8 cellular contexts compared by ENCODE assay signal in the genomic region with DNA sequence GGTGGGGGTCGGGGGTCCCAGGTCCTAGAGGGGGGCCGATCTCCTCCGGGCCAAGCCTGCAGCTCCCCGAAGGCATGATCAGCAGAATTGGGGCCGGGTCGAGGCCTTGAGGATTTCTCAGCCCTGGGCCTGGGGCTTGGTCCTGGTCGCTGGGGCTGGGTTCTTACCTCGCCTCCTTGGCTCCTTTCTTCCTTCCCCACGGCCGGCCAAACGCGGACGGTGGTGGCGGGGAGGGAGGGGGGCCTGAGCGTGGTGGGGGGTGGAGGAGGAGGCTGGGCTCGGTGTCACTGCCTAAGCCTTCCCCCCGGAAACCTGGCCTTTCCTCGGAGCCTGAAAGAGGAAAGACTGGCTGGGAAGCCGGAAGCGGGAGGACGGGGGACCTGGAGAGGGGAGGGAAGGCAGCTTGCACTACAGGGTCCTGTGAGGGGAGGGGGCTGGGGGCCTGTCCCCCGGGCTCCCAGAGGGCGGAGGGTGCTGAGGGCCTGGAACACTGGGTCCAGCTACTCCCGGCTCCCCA. TPM values are rescaled to one million over a fixed set of nuclear protein-coding genes. Genes with fewer than 3 reads are reported as not detected.
DNase-seq lines count a peak whose midpoint lies in the region; ATAC-seq and TF ChIP-seq lines count a peak whose summit lies in the region.

A gene with protein sequence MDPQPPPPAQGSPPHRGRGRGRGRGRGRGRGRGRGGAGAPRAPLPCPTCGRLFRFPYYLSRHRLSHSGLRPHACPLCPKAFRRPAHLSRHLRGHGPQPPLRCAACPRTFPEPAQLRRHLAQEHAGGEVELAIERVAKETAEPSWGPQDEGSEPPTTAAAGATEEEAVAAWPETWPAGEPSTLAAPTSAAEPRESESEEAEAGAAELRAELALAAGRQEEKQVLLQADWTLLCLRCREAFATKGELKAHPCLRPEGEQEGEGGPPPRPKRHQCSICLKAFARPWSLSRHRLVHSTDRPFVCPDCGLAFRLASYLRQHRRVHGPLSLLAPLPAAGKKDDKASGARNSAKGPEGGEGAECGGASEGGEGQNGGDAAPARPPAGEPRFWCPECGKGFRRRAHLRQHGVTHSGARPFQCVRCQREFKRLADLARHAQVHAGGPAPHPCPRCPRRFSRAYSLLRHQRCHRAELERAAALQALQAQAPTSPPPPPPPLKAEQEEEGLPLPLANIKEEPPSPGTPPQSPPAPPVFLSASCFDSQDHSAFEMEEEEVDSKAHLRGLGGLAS (minus strand): TSS at position 221 of the 517 bp plus-strand sequence. CDS start 1,209 bp downstream, outside the sequence.

- DNase-seq in CD8-positive, alpha-beta T cell, result peak; percentile 39 to 81 (median 70)
- DNase-seq in NCI-H460 (ENCODE audit: extremely low read depth, low read depth) (peak; percentile 72), coronary artery (ENCODE audit: low spot score) (peak; percentile 89), left lobe of liver (ENCODE audit: low spot score) (peak; percentile 77)
- peak; percentile 89 for DNase-seq in activated CD4-positive, alpha-beta T cell treated with anti-CD3 and anti-CD28 coated beads for 36 hours
- peak; percentile 59 to 81 (median 76) for DNase-seq in stimulated activated CD4-positive, alpha-beta T cell treated with anti-CD3 and anti-CD28 coated beads, Interleukin-1b, Interleukin-23, amount 100 ng/mL, for 24 hours (ENCODE audit: low read depth in 4 of 4, low spot score in 1 of 4)

- POLR2A ChIA-PET in CD8-positive, alpha-beta T cell (lab: Charles Lee), result interaction anchor here (0.6 to 2.0 kb wide), 4 partner anchors 19 to 302 kb away, joined by 3 to 10 read pairs (median 3); a partner anchor contains a TSS
- POLR2A ChIA-PET in activated CD4-positive, alpha-beta T cell treated with anti-CD3 and anti-CD28 coated beads for 36 hours (lab: Charles Lee), result interaction anchor here (2.0 kb wide), 1 partner anchor 19 kb away, joined by 6 read pairs; a partner anchor contains a TSS

- no peak for TF ChIP-seq CTCF in CD8-positive, alpha-beta T cell (IDR thresholded peaks at IDR 0.05)
- TF ChIP-seq CTCF in coronary artery (IDR thresholded peaks at IDR 0.05), result no peak

- H3K27me3 Mint-ChIP-seq in CD8-positive, alpha-beta T cell (ENCODE audit: low read depth), result no peaks in the 10 kb centered on the region
- no peaks in the 10 kb centered on the region for H3K27me3 Mint-ChIP-seq in activated CD4-positive, alpha-beta T cell treated with anti-CD3 and anti-CD28 coated beads for 36 hours

- H3K27ac ChIP-seq in CD8-positive, alpha-beta T cell (ENCODE audit: low read depth, low read length), result peak within 1 kb of the TSS; percentile 67
- H3K27ac ChIP-seq in coronary artery, result peak within 1 kb of the TSS; percentile 93 to 95

- H3K9me3 ChIP-seq in CD8-positive, alpha-beta T cell (ENCODE audit: low read length), result no peaks in the 10 kb centered on the region

- ATAC-seq in CD8-positive, alpha-beta T cell, result peak; percentile 71
- peak; percentile 64 for ATAC-seq in HG02759 (IDR thresholded peaks at IDR 0.05; ENCODE audit: unreplicated experiment)
- peak; percentile 79 for ATAC-seq in activated CD4-positive, alpha-beta T cell treated with anti-CD3 and anti-CD28 coated beads for 36 hours
- ATAC-seq in left lobe of liver, result peak; percentile 78
- no peak for ATAC-seq in GM19395 (IDR thresholded peaks at IDR 0.05; ENCODE audit: unreplicated experiment)

- peak within 1 kb of the TSS; percentile 91 for H3K4me3 Mint-ChIP-seq in CD8-positive, alpha-beta T cell
- peak within 1 kb of the TSS; percentile 83 for H3K4me3 Mint-ChIP-seq in activated CD4-positive, alpha-beta T cell treated with anti-CD3 and anti-CD28 coated beads for 36 hours

- H3K36me3 Mint-ChIP-seq in CD8-positive, alpha-beta T cell, result peaks cover 16% of the 10 kb centered on the region
- peaks cover 19% of the 10 kb centered on the region for H3K36me3 Mint-ChIP-seq in activated CD4-positive, alpha-beta T cell treated with anti-CD3 and anti-CD28 coated beads for 36 hours (ENCODE audit: low read depth)

- intact Hi-C loops in CD8-positive, alpha-beta T cell (cut with DNase I, micrococcal nuclease), result loop anchor here (1.0 to 2.0 kb wide), 6 partner anchors 18 to 95 kb away; a partner anchor contains a TSS
- intact Hi-C loops in activated CD4-positive, alpha-beta T cell treated with anti-CD3 and anti-CD28 coated beads for 36 hours (cut with DNase I, micrococcal nuclease), result loop anchor here (1.0 to 5.0 kb wide), 9 partner anchors 18 to 195 kb away; a partner anchor contains a TSS

- H3K27ac Mint-ChIP-seq in CD8-positive, alpha-beta T cell, result peak within 1 kb of the TSS; percentile 93
- H3K27ac Mint-ChIP-seq in activated CD4-positive, alpha-beta T cell treated with anti-CD3 and anti-CD28 coated beads for 36 hours, result peak within 1 kb of the TSS; percentile 78

- H3K9me3 Mint-ChIP-seq in CD8-positive, alpha-beta T cell, result no peaks in the 10 kb centered on the region
- no peaks in the 10 kb centered on the region for H3K9me3 Mint-ChIP-seq in activated CD4-positive, alpha-beta T cell treated with anti-CD3 and anti-CD28 coated beads for 36 hours (ENCODE audit: low read depth)

- H3K4me1 Mint-ChIP-seq in CD8-positive, alpha-beta T cell (ENCODE audit: low read depth), result peaks cover 27% of the 10 kb centered on the region
- H3K4me1 Mint-ChIP-seq in activated CD4-positive, alpha-beta T cell treated with anti-CD3 and anti-CD28 coated beads for 36 hours, result peaks cover 23% of the 10 kb centered on the region

- H3K36me3 ChIP-seq in CD8-positive, alpha-beta T cell (ENCODE audit: insufficient read depth, low read length), result no peaks in the 10 kb centered on the region

- CTCF ChIA-PET in CD8-positive, alpha-beta T cell (lab: Charles Lee), result interaction anchor here (1.0 to 2.7 kb wide), 4 partner anchors 25 to 77 kb away, joined by 3 to 17 read pairs (median 4); a partner anchor contains a TSS
- CTCF ChIA-PET in activated CD4-positive, alpha-beta T cell treated with anti-CD3 and anti-CD28 coated beads for 36 hours (lab: Charles Lee), result interaction anchor here (1.8 kb wide), 1 partner anchor 59 kb away, joined by 6 read pairs; no protein-coding TSS in a partner anchor

- H3K4me3 ChIP-seq in CD8-positive, alpha-beta T cell (ENCODE audit: low read depth, low read length), result peak within 1 kb of the TSS; percentile 90
- H3K4me3 ChIP-seq in coronary artery, result peak within 1 kb of the TSS; percentile 91

- no peaks in the 10 kb centered on the region for H3K27me3 ChIP-seq in CD8-positive, alpha-beta T cell (ENCODE audit: insufficient read depth, low read length)

- peaks cover 20% of the 10 kb centered on the region for H3K4me1 ChIP-seq in CD8-positive, alpha-beta T cell (ENCODE audit: insufficient read depth, low read length)

RNA-seq across cellular contexts. Expression of the gene that starts here (rescaled TPM):
- total RNA-seq in CD8-positive, alpha-beta T cell, result 1 to 10 TPM; 5.7 to 6.1 TPM
- total RNA-seq in NCI-H460 (2014; rRNA removed; shearing (Covaris generic)), result 2.1 and 3.2 TPM in 2 replicates
- 6.2 and 8.7 TPM in 2 replicates for polyA plus RNA-seq in NCI-H460 (2014; cell fraction: nucleus; rRNA removed)
- 1 to 10 TPM; 7.2 to 7.5 TPM for total RNA-seq in activated CD4-positive, alpha-beta T cell treated with anti-CD3 and anti-CD28 coated beads for 36 hours
- 4.5 TPM for total RNA-seq in left lobe of liver
